Comparison of ENCODE assay signal across 1 cellular context in the genomic region with DNA sequence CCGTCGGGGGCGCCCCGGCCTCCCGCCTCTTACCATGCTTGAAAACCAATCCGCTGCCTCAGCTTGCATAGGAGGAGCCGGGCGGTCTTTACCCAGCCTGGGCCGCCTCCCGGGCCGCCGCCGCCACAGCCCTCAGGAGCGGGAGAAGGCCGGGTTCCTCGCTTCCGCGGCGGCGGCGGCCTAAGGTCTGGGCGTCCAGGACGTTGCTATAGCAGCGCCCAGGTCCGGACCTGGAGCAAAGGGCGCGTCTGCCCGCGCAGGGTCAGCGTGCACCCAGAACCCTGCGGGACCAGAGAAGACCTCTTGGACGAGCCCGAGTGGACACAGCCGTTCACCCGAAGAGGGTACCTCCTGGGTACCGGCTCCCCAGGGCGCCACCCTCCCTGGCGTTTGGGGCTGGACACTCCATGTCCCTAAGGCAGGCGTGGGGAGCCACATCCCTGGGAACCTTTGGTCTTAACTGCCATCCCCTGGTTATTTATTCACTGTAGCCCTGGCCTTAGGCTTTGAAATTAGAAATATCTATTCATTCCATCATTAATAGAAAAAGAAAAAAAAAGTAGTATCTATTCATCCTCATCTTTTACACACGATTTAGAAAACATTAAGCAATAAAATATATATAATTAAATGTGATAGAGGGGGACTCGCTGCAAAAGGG.
TF ChIP-seq lines count a peak whose summit lies in the region.

No MANE protein-coding gene starts in this region.

TF ChIP-seq in HepG2, 621 proteins besides CTCF, POLR2A, EP300 and RAD21 (continues in another document):
- TF ChIP-seq HCFC1 (IDR thresholded peaks at IDR 0.05; ENCODE audit: low read depth, low read length) (no peak), ZNF567 (CRISPR knock-in tag; IDR thresholded peaks at IDR 0.05; ENCODE audit: borderline replicate concordance) (no peak), DNMT3B (CRISPR knock-in tag; conservative IDR thresholded peaks at IDR 0.05) (no peak), CCAR2 (optimal IDR thresholded peaks at IDR 0.05; ENCODE audit: low read depth, low read length) (no peak), SMYD3 (CRISPR knock-in tag; IDR thresholded peaks at IDR 0.05) (no peak), HDAC1 (CRISPR knock-in tag; IDR thresholded peaks at IDR 0.05) (peak; percentile 51; the same call in 1 of the 2 replicates), ZNF430 (CRISPR knock-in tag; IDR thresholded peaks at IDR 0.05) (no peak), SIX4 (CRISPR knock-in tag; IDR thresholded peaks at IDR 0.05) (no peak), SCMH1 (CRISPR knock-in tag; IDR thresholded peaks at IDR 0.05; ENCODE audit: borderline replicate concordance) (no peak), ZBTB25 (CRISPR knock-in tag; IDR thresholded peaks at IDR 0.05) (no peak), THRA (CRISPR knock-in tag; IDR thresholded peaks at IDR 0.05; ENCODE audit: borderline replicate concordance) (no peak), MED8 (CRISPR knock-in tag; IDR thresholded peaks at IDR 0.05; ENCODE audit: insufficient replicate concordance) (no peak), NRL (CRISPR knock-in tag; IDR thresholded peaks at IDR 0.05; ENCODE audit: borderline replicate concordance) (no peak), ZMYM4 (CRISPR knock-in tag; IDR thresholded peaks at IDR 0.05) (0 out of 2 replicates have a peak, but pooled peaks have one; percentile 19), HNF4G (IDR thresholded peaks at IDR 0.05; ENCODE audit: borderline replicate concordance, low read depth, low read length) (peak; percentile 86), HNF4G (CRISPR knock-in tag; IDR thresholded peaks at IDR 0.05; ENCODE audit: borderline replicate concordance, low read depth) (peak; percentile 29; the same call in 1 of the 2 replicates), MYC (CRISPR knock-in tag; IDR thresholded peaks at IDR 0.05; ENCODE audit: borderline replicate concordance) (peak; percentile 17; the same call in 1 of the 2 replicates), REL (CRISPR knock-in tag; conservative IDR thresholded peaks at IDR 0.05) (no peak), HNRNPK (IDR thresholded peaks at IDR 0.05; ENCODE audit: low read depth, low read length, poor library complexity, severe bottlenecking) (peak; percentile 31), NCOA5 (CRISPR knock-in tag; IDR thresholded peaks at IDR 0.05) (no peak), ZNF563 (CRISPR knock-in tag; IDR thresholded peaks at IDR 0.05) (no peak), LCORL (IDR thresholded peaks at IDR 0.05) (no peak), LCORL (CRISPR knock-in tag; IDR thresholded peaks at IDR 0.05) (0 out of 2 replicates have a peak, but pooled peaks have one; percentile 36), AKAP8 (CRISPR knock-in tag; IDR thresholded peaks at IDR 0.05) (no peak), MBD4 (IDR thresholded peaks at IDR 0.05; ENCODE audit: borderline replicate concordance, low read length) (no peak), TAF1 (CRISPR knock-in tag; IDR thresholded peaks at IDR 0.05) (no peak), ZNF224 (CRISPR knock-in tag; IDR thresholded peaks at IDR 0.05) (no peak), ZNF510 (CRISPR knock-in tag; IDR thresholded peaks at IDR 0.05; ENCODE audit: low read depth) (no peak), HNF1A (IDR thresholded peaks at IDR 0.05; ENCODE audit: low read depth) (no peak), HNF1A (CRISPR knock-in tag; IDR thresholded peaks at IDR 0.05; ENCODE audit: borderline replicate concordance) (no peak), GABPB1 (CRISPR knock-in tag; IDR thresholded peaks at IDR 0.05) (peak; percentile 43; the same call in 1 of the 2 replicates), GATA4 (IDR thresholded peaks at IDR 0.05; ENCODE audit: borderline replicate concordance, low read depth) (no peak), ZFX (CRISPR knock-in tag; IDR thresholded peaks at IDR 0.05; ENCODE audit: low read depth) (peak; percentile 62; the same call in 1 of the 2 replicates), RFX3 (CRISPR knock-in tag; IDR thresholded peaks at IDR 0.05) (peak; percentile 88), NR1H2 (CRISPR knock-in tag; IDR thresholded peaks at IDR 0.05; ENCODE audit: borderline replicate concordance, low read depth) (no peak), HIC2 (CRISPR knock-in tag; IDR thresholded peaks at IDR 0.05; ENCODE audit: low read depth) (no peak), ZNF724P (CRISPR knock-in tag; IDR thresholded peaks at IDR 0.05; ENCODE audit: borderline replicate concordance) (no peak)
- TF ChIP-seq, protein P1, sequence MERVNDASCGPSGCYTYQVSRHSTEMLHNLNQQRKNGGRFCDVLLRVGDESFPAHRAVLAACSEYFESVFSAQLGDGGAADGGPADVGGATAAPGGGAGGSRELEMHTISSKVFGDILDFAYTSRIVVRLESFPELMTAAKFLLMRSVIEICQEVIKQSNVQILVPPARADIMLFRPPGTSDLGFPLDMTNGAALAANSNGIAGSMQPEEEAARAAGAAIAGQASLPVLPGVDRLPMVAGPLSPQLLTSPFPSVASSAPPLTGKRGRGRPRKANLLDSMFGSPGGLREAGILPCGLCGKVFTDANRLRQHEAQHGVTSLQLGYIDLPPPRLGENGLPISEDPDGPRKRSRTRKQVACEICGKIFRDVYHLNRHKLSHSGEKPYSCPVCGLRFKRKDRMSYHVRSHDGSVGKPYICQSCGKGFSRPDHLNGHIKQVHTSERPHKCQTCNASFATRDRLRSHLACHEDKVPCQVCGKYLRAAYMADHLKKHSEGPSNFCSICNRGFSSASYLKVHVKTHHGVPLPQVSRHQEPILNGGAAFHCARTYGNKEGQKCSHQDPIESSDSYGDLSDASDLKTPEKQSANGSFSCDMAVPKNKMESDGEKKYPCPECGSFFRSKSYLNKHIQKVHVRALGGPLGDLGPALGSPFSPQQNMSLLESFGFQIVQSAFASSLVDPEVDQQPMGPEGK (CRISPR knock-in tag; IDR thresholded peaks at IDR 0.05): no peak
- TF ChIP-seq, protein P2, sequence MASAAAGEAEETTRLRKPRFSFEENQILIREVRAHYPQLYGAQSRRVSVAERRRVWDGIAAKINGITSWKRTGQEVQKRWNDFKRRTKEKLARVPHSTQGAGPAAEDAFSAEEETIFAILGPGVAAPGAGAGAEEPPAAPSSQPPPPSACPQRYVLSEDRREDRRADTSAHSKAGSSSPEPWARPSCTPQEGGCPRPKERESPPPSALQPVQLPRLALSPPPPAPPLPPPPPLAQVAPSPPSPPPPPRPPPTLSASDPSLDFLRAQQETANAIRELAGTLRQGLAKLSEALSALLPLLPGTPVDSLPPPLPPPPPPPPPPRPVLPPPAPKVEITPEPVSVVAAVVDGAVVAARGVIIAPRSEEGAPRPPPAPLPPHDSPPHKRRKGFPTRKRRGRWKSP (CRISPR knock-in tag; IDR thresholded peaks at IDR 0.05): no peak
- TF ChIP-seq, protein P3, sequence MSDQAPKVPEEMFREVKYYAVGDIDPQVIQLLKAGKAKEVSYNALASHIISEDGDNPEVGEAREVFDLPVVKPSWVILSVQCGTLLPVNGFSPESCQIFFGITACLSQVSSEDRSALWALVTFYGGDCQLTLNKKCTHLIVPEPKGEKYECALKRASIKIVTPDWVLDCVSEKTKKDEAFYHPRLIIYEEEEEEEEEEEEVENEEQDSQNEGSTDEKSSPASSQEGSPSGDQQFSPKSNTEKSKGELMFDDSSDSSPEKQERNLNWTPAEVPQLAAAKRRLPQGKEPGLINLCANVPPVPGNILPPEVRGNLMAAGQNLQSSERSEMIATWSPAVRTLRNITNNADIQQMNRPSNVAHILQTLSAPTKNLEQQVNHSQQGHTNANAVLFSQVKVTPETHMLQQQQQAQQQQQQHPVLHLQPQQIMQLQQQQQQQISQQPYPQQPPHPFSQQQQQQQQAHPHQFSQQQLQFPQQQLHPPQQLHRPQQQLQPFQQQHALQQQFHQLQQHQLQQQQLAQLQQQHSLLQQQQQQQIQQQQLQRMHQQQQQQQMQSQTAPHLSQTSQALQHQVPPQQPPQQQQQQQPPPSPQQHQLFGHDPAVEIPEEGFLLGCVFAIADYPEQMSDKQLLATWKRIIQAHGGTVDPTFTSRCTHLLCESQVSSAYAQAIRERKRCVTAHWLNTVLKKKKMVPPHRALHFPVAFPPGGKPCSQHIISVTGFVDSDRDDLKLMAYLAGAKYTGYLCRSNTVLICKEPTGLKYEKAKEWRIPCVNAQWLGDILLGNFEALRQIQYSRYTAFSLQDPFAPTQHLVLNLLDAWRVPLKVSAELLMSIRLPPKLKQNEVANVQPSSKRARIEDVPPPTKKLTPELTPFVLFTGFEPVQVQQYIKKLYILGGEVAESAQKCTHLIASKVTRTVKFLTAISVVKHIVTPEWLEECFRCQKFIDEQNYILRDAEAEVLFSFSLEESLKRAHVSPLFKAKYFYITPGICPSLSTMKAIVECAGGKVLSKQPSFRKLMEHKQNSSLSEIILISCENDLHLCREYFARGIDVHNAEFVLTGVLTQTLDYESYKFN (CRISPR knock-in tag; conservative IDR thresholded peaks at IDR 0.05): 0 out of 2 replicates have a peak, but pooled peaks have one; percentile 13
- TF ChIP-seq, protein P4, sequence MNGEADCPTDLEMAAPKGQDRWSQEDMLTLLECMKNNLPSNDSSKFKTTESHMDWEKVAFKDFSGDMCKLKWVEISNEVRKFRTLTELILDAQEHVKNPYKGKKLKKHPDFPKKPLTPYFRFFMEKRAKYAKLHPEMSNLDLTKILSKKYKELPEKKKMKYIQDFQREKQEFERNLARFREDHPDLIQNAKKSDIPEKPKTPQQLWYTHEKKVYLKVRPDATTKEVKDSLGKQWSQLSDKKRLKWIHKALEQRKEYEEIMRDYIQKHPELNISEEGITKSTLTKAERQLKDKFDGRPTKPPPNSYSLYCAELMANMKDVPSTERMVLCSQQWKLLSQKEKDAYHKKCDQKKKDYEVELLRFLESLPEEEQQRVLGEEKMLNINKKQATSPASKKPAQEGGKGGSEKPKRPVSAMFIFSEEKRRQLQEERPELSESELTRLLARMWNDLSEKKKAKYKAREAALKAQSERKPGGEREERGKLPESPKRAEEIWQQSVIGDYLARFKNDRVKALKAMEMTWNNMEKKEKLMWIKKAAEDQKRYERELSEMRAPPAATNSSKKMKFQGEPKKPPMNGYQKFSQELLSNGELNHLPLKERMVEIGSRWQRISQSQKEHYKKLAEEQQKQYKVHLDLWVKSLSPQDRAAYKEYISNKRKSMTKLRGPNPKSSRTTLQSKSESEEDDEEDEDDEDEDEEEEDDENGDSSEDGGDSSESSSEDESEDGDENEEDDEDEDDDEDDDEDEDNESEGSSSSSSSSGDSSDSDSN (CRISPR knock-in tag; IDR thresholded peaks at IDR 0.05): peak; percentile 36; the same call in 1 of the 2 replicates
